Comparison of ENCODE assay signal across 30 cellular contexts in genomic region chr18:6557052-6557451, GRCh38.
DNase-seq lines count a peak whose midpoint lies in the region; ATAC-seq and TF ChIP-seq lines count a peak whose summit lies in the region.
"Had no signal": no experiment of that assay in that cellular context is flagged by ENCODE, and none has a peak within 500 bp of the region (broad histone marks: within the 10 kb centered on the region; RNA-seq: fewer than 3 reads in every experiment).

No MANE protein-coding gene starts in this region.

- H2AFZ ChIP-seq in neural progenitor cell (replicated peaks), result peak overlapping the region; percentile 30

- H3K36me3 ChIP-seq in Caco-2 (ENCODE audit: control insufficient read depth, insufficient read depth, low read length) (no peaks in the 10 kb centered on the region), neural progenitor cell (no peaks in the 10 kb centered on the region), uterus (no peaks in the 10 kb centered on the region)
- H3K36me3 ChIP-seq: lower lobe of right lung, neutrophil, prostate gland, sigmoid colon, SJSA1, tibial artery had no signal

- CTCF ChIA-PET in Caco-2 (lab: Charles Lee), result no interaction called here
- CTCF ChIA-PET in activated CD4-positive, alpha-beta T cell treated with anti-CD3 and anti-CD28 coated beads for 36 hours (lab: Charles Lee), result no interaction called here

- peaks cover 22% of the 10 kb centered on the region for H3K4me1 Mint-ChIP-seq in Caco-2 (ENCODE audit: low read depth, unreplicated experiment)
- peaks cover 51% of the 10 kb centered on the region for H3K4me1 Mint-ChIP-seq in neural progenitor cell
- no peaks in the 10 kb centered on the region for H3K4me1 Mint-ChIP-seq in activated CD4-positive, alpha-beta T cell treated with anti-CD3 and anti-CD28 coated beads for 36 hours
- H3K4me1 Mint-ChIP-seq: activated B cell treated with CpG ODN at 0.5 μM for 24 hours; CD4-positive, CD25-positive, alpha-beta regulatory T cell had no signal

- H3K27ac Mint-ChIP-seq in Caco-2 (ENCODE audit: unreplicated experiment) (peak overlapping the region; percentile 29), neural progenitor cell (peak overlapping the region; percentile 60)
- no peak overlapping the region for H3K27ac Mint-ChIP-seq in activated CD4-positive, alpha-beta T cell treated with anti-CD3 and anti-CD28 coated beads for 36 hours
- H3K27ac Mint-ChIP-seq: activated B cell treated with CpG ODN at 0.5 μM for 24 hours; activated naive CD8-positive, alpha-beta T cell had no signal

- peak; percentile 44 for ATAC-seq in SK-N-SH treated with all-trans-retinoic acid at 6 μM for 48 hours
- ATAC-seq in activated CD4-positive, alpha-beta T cell treated with anti-CD3 and anti-CD28 coated beads for 36 hours, result no peak
- ATAC-seq in HG03432 (IDR thresholded peaks at IDR 0.05; ENCODE audit: unreplicated experiment), result no peak
- ATAC-seq: lower lobe of right lung had no signal

- H3K4me3 ChIP-seq in Caco-2 (ENCODE audit: low read depth, low read length), result no peak overlapping the region
- peak overlapping the region; percentile 0 for H3K4me3 ChIP-seq in neural progenitor cell
- no peak overlapping the region for H3K4me3 ChIP-seq in uterus
- H3K4me3 ChIP-seq: coronary artery, lower lobe of right lung, prostate gland, sigmoid colon, SJSA1, tibial artery had no signal

- no peaks in the 10 kb centered on the region for H3K79me2 ChIP-seq in neural progenitor cell (ENCODE audit: low read depth)

- intact Hi-C loops in Caco-2 (cut with micrococcal nuclease; ENCODE audit: unreplicated experiment) (loop anchor here (1.0 to 5.0 kb wide), 2 partner anchors 9 to 505 kb away; no protein-coding TSS in a partner anchor), uterus (cut with DNase I; ENCODE audit: low total_unique reads) (no loop called here)
- intact Hi-C loops in activated CD4-positive, alpha-beta T cell treated with anti-CD3 and anti-CD28 coated beads for 36 hours (cut with DNase I, micrococcal nuclease), result no loop called here

- H3K4me2 ChIP-seq in neural progenitor cell, result peak overlapping the region; percentile 43

- peak; percentile 62 to 79 for DNase-seq in Caco-2
- peak; percentile 14 for DNase-seq in iPS-NIHi11 (ENCODE audit: low spot score)
- DNase-seq in neural progenitor cell (ENCODE audit: low spot score), result peak; percentile 83
- DNase-seq in uterus, result no peak
- DNase-seq in stimulated activated CD4-positive, alpha-beta T cell treated with anti-CD3 and anti-CD28 coated beads, Interleukin-4, amount 100 ng/mL, for 4 hours, result no peak
- no peak for DNase-seq in activated CD4-positive, alpha-beta T cell treated with anti-CD3 and anti-CD28 coated beads for 36 hours
- DNase-seq: activated B cell treated with CpG ODN at 0.5 μM for 24 hours; activated CD4-positive, alpha-beta T cell treated with anti-CD3 and anti-CD28 coated beads, Interleukin-2, amount 50 U/mL, for 1 hour; activated effector memory CD4-positive, alpha-beta T cell treated with Interleukin-2 at 50 U/mL for 16 hours; activated T-cell treated with anti-CD3 and anti-CD28 coated beads, Interleukin-2, amount 50 U/mL, for 1 hour; aorta; CD4-positive, CD25-positive, alpha-beta regulatory T cell; DMS79 treated with DMSO at 0.1 percent for 48 hours; GF-D8; KG1; lower lobe of right lung; NCI-H1092 treated with DMSO at 0.1 percent for 48 hours; NCI-H187; NCI-H446 treated with DMSO at 0.1 percent for 48 hours; RPMI8226; sigmoid colon; stimulated activated CD4-positive, alpha-beta T cell treated with anti-CD3 and anti-CD28 coated beads, Interleukin-4, amount 100 ng/mL, for 24 hours had no signal

- POLR2A ChIA-PET in Caco-2 (lab: Charles Lee), result no interaction called here
- POLR2A ChIA-PET in activated CD4-positive, alpha-beta T cell treated with anti-CD3 and anti-CD28 coated beads for 36 hours (lab: Charles Lee), result no interaction called here

- H3K27me3 Mint-ChIP-seq in Caco-2 (ENCODE audit: insufficient read depth, unreplicated experiment) (no peaks in the 10 kb centered on the region), neural progenitor cell (ENCODE audit: insufficient read depth, low read depth) (peaks cover 5% of the 10 kb centered on the region)
- H3K27me3 Mint-ChIP-seq in activated CD4-positive, alpha-beta T cell treated with anti-CD3 and anti-CD28 coated beads for 36 hours, result peaks cover 7% of the 10 kb centered on the region
- H3K27me3 Mint-ChIP-seq: activated B cell treated with CpG ODN at 0.5 μM for 24 hours had no signal

- H4K20me1 ChIP-seq in neural progenitor cell (ENCODE audit: low read depth), result no peaks in the 10 kb centered on the region

- H3K4me3 Mint-ChIP-seq in Caco-2 (ENCODE audit: unreplicated experiment) (peak overlapping the region; percentile 19), neural progenitor cell (peak overlapping the region; percentile 30)
- no peak overlapping the region for H3K4me3 Mint-ChIP-seq in activated CD4-positive, alpha-beta T cell treated with anti-CD3 and anti-CD28 coated beads for 36 hours
- H3K4me3 Mint-ChIP-seq: activated B cell treated with CpG ODN at 0.5 μM for 24 hours; activated naive CD8-positive, alpha-beta T cell; CD4-positive, CD25-positive, alpha-beta regulatory T cell had no signal

- no peak for TF ChIP-seq POLR2A in uterus (IDR thresholded peaks at IDR 0.05)

- H3K27me3 ChIP-seq in Caco-2 (replicated peaks; ENCODE audit: control insufficient read depth, insufficient read depth, low read length) (no peaks in the 10 kb centered on the region), neural progenitor cell (no peaks in the 10 kb centered on the region), uterus (no peaks in the 10 kb centered on the region)
- H3K27me3 ChIP-seq: sigmoid colon, tibial artery had no signal

- TF ChIP-seq CTCF in Caco-2 (IDR thresholded peaks at IDR 0.05; ENCODE audit: insufficient read depth in 1 of 2, low read depth in 1 of 2, low read length in 1 of 2, severe bottlenecking in 1 of 2, unreplicated experiment in 1 of 2), result no peak
- no peak for TF ChIP-seq CTCF in neural progenitor cell (IDR thresholded peaks at IDR 0.05)
- TF ChIP-seq CTCF in uterus (IDR thresholded peaks at IDR 0.05), result no peak

- no peak overlapping the region for H3K9ac ChIP-seq in neural progenitor cell

- H3K4me1 ChIP-seq in Caco-2 (peaks cover 32% of the 10 kb centered on the region), neural progenitor cell (peaks cover 42% of the 10 kb centered on the region), uterus (no peaks in the 10 kb centered on the region)
- H3K4me1 ChIP-seq: prostate gland, sigmoid colon, SJSA1, tibial artery had no signal

- H3K9me3 Mint-ChIP-seq in Caco-2 (ENCODE audit: unreplicated experiment), result peaks cover 3% of the 10 kb centered on the region
- no peaks in the 10 kb centered on the region for H3K9me3 Mint-ChIP-seq in neural progenitor cell
- no peaks in the 10 kb centered on the region for H3K9me3 Mint-ChIP-seq in activated CD4-positive, alpha-beta T cell treated with anti-CD3 and anti-CD28 coated beads for 36 hours (ENCODE audit: low read depth)
- H3K9me3 Mint-ChIP-seq: activated B cell treated with CpG ODN at 0.5 μM for 24 hours; CD4-positive, CD25-positive, alpha-beta regulatory T cell had no signal

- peaks cover 50% of the 10 kb centered on the region for H3F3A ChIP-seq in neural progenitor cell (ENCODE audit: low read depth)

- H3K9me3 ChIP-seq in Caco-2 (no peaks in the 10 kb centered on the region), neural progenitor cell (ENCODE audit: low read depth) (no peaks in the 10 kb centered on the region), uterus (no peaks in the 10 kb centered on the region)
- H3K9me3 ChIP-seq: lower lobe of right lung, neutrophil, prostate gland, sigmoid colon, SJSA1, tibial artery had no signal

- H3K36me3 Mint-ChIP-seq in Caco-2 (ENCODE audit: insufficient read depth, unreplicated experiment), result peaks cover 11% of the 10 kb centered on the region
- no peaks in the 10 kb centered on the region for H3K36me3 Mint-ChIP-seq in neural progenitor cell
- H3K36me3 Mint-ChIP-seq in activated CD4-positive, alpha-beta T cell treated with anti-CD3 and anti-CD28 coated beads for 36 hours (ENCODE audit: low read depth), result no peaks in the 10 kb centered on the region
- H3K36me3 Mint-ChIP-seq: activated naive CD8-positive, alpha-beta T cell; CD4-positive, CD25-positive, alpha-beta regulatory T cell had no signal

- H3K27ac ChIP-seq in neural progenitor cell (peak overlapping the region; percentile 70), uterus (no peak overlapping the region)
- H3K27ac ChIP-seq: coronary artery, lower lobe of right lung, neutrophil, prostate gland, sigmoid colon, SJSA1, tibial artery had no signal

- no TSS peak for BruUV-seq in Caco-2 (replicated peaks; lab: Mats Ljungman, UMichigan)

TF ChIP-seq in SK-N-SH treated with all-trans-retinoic acid at 6 μM for 48 hours, 23 proteins besides CTCF, POLR2A, EP300 and RAD21 (continues in another document):
- TF ChIP-seq TCF4 (CRISPR knock-in tag; IDR thresholded peaks at IDR 0.05; ENCODE audit: borderline replicate concordance) (peak; percentile 83), CREB5 (CRISPR knock-in tag; IDR thresholded peaks at IDR 0.05; ENCODE audit: low read depth) (0 out of 2 replicates have a peak, but pooled peaks have one; percentile 16), RARB (CRISPR knock-in tag; IDR thresholded peaks at IDR 0.05) (no peak), ESRRG (CRISPR knock-in tag; IDR thresholded peaks at IDR 0.05) (peak; percentile 86; the same call in 1 of the 2 replicates), ZNF70 (CRISPR knock-in tag; IDR thresholded peaks at IDR 0.05) (0 out of 2 replicates have a peak, but pooled peaks have one; percentile 13), ZNF8 (CRISPR knock-in tag; IDR thresholded peaks at IDR 0.05) (peak; percentile 71)

Comparison
In these comparisons a context has a peak if more than half of its experiments do, and no peak if none do; other contexts are left out.
1. DNase-seq: peak in Caco-2 (2 of 2), iPS-NIHi11 (single experiment) and neural progenitor cell (single experiment); none in uterus (0 of 2), stimulated activated CD4-positive, alpha-beta T cell treated with anti-CD3 and anti-CD28 coated beads, Interleukin-4, amount 100 ng/mL, for 4 hours (0 of 2) and activated CD4-positive, alpha-beta T cell treated with anti-CD3 and anti-CD28 coated beads for 36 hours (single experiment).